In the genomic region with DNA sequence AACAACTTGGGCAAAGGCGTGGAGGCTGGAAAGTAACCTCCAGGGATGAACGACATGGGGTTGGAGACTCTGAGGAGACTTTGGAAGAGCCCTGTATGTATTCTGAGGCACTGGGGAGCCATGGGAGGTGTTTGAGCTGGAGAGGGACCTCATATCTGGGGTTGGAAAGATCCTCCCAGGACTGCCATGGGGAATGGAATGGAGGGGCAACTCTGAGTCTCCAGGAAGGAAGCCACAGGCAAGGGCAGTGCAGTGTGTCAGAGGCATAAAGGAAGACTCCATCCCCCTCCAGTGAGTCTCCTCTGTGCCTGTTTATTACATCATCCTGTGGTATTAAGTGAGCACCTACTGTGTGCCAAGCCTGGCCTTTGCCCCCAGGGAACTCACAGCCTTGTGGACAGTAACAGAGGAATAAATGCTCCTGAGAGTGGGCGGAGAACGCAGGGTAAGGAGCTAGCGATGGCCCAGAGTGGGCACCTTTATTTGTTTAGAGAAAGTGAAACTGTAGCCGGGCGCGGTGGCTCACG, we compare ENCODE assay signal across 8 cellular contexts. TPM values are rescaled to one million over a fixed set of nuclear protein-coding genes. Genes with fewer than 3 reads are reported as not detected.
DNase-seq lines count a peak whose midpoint lies in the region; ATAC-seq, FAIRE-seq and TF ChIP-seq lines count a peak whose summit lies in the region.

No MANE protein-coding gene starts in this region.

- H3K4ac ChIP-seq in H1 (replicated peaks; ENCODE audit: insufficient read length, low read depth, low read length) = no peak overlapping the region

- no peak overlapping the region for H4K5ac ChIP-seq in H1 (ENCODE audit: insufficient read length, low read depth, low read length)

- H2BK15ac ChIP-seq in H1 (ENCODE audit: low read length) = no peak overlapping the region

- H3K9me3 Mint-ChIP-seq in CD8-positive, alpha-beta T cell = no peaks in the 10 kb centered on the region

- no peak overlapping the region for H2BK20ac ChIP-seq in H1 (ENCODE audit: low read length)

- no peak overlapping the region for H3K23ac ChIP-seq in H1 (ENCODE audit: insufficient read length)

- H3K4me1 Mint-ChIP-seq in CD8-positive, alpha-beta T cell (ENCODE audit: low read depth) = peaks cover 31% of the 10 kb centered on the region

- H3K27ac ChIP-seq in CD8-positive, alpha-beta T cell (ENCODE audit: low read depth, low read length) = no peak overlapping the region
- no peak overlapping the region for H3K27ac ChIP-seq in H1 (ENCODE audit: low read depth, low read length)
- peak overlapping the region; percentile 50 to 60 for H3K27ac ChIP-seq in prostate gland

- 0 out of 2 replicates have a peak overlapping the region, but pooled peaks have one; percentile 9 for H4K8ac ChIP-seq in H1 (ENCODE audit: extremely low read depth, insufficient read depth, low read length)

- no peak for TF ChIP-seq EP300 in H1 (IDR thresholded peaks at IDR 0.05; ENCODE audit: borderline replicate concordance in 1 of 2, low read depth in 2 of 2, low read length in 2 of 2)

- no peak for FAIRE-seq in H1 (lab: Jason Lieb, UNC)

- H3K4me1 ChIP-seq in CD8-positive, alpha-beta T cell (ENCODE audit: insufficient read depth, low read length) = peaks cover 34% of the 10 kb centered on the region
- H3K4me1 ChIP-seq in NT2/D1 (ENCODE audit: insufficient read depth, insufficient read length) (peaks cover 30% of the 10 kb centered on the region), H1 (replicated peaks in 1 of 4; ENCODE audit: control insufficient read depth in 3 of 4, insufficient read depth in 4 of 4, low read length in 3 of 4) (peaks cover 0 to 17% (median 7%) of the 10 kb centered on the region in 4 experiments; a peak in 5 of 7 replicates), prostate gland (replicated peaks) (peaks cover 19% of the 10 kb centered on the region)

- no peak overlapping the region for H3K14ac ChIP-seq in H1 (ENCODE audit: insufficient read length)

- no peak overlapping the region for H2BK120ac ChIP-seq in H1 (replicated peaks; ENCODE audit: low read depth, low read length)

- H4K20me1 ChIP-seq in H1 (replicated peaks in 1 of 2; ENCODE audit: control insufficient read depth in 1 of 2, insufficient read depth in 2 of 2, low read length in 2 of 2) = peaks cover 22 to 31% of the 10 kb centered on the region in 2 experiments

- no peak for TF ChIP-seq POLR2A in H1 (IDR thresholded peaks at IDR 0.05; ENCODE audit: control extremely low read depth in 1 of 2, low read depth in 2 of 2, low read length in 2 of 2)
- no peak for TF ChIP-seq POLR2A in prostate gland (IDR thresholded peaks at IDR 0.05)

- peak overlapping the region; percentile 50 for H3K4me3 Mint-ChIP-seq in CD8-positive, alpha-beta T cell

- no peak overlapping the region for H3K4me3 ChIP-seq in CD8-positive, alpha-beta T cell (ENCODE audit: low read depth, low read length)
- H3K4me3 ChIP-seq in NT2/D1 (ENCODE audit: insufficient read length, low read depth) (no peak overlapping the region), H1 (ENCODE audit: extremely low read depth in 1 of 4, insufficient read depth in 2 of 4, low read depth in 3 of 4, low read length in 4 of 4) (peak overlapping the region in 2 of 4 experiments; percentile 14 to 53; a peak in 3 of 8 replicates), prostate gland (no peak overlapping the region)

- H2AK5ac ChIP-seq in H1 (ENCODE audit: low read depth, low read length) = 0 out of 2 replicates have a peak overlapping the region, but pooled peaks have one; percentile 72

- H3K27me3 Mint-ChIP-seq in CD8-positive, alpha-beta T cell (ENCODE audit: low read depth) = no peaks in the 10 kb centered on the region

- H3K79me1 ChIP-seq in H1 (ENCODE audit: low read depth, low read length) = peaks cover 3% of the 10 kb centered on the region; the same call in 1 of the 2 replicates

- no peak overlapping the region for H3K56ac ChIP-seq in H1 (replicated peaks; ENCODE audit: insufficient read length, low read depth, low read length)

- WGBS in H1 (ENCODE audit: extremely low coverage in 1 of 2, insufficient coverage in 1 of 2, insufficient read length in 1 of 2, insufficient replicate concordance in 2 of 2, low coverage in 1 of 2, low lambda C conversion rate in 2 of 2, missing lambda C conversion rate in 1 of 2), 2 experiments = 88% methylated on average over 9 of the region's 9 CpGs; no CpG with 5 or more reads in 1 of the 2 experiments
- WGBS in prostate gland = 88% methylated on average over 9 of the region's 9 CpGs

- intact Hi-C loops in CD8-positive, alpha-beta T cell (cut with DNase I, micrococcal nuclease) = loop anchor here in 1 of 2 experiments (2.0 kb wide), 1 partner anchor 117 kb away; no protein-coding TSS in a partner anchor
- intact Hi-C loops in prostate gland (cut with DNase I) = loop anchor here (5.0 kb wide), 2 partner anchors 112 to 177 kb away; partner anchors contain the start of genes DOT1L, IZUMO4 and MOB3A

- peaks cover 13% of the 10 kb centered on the region for H3K36me3 ChIP-seq in CD8-positive, alpha-beta T cell (ENCODE audit: insufficient read depth, low read length)
- H3K36me3 ChIP-seq in NT2/D1 (ENCODE audit: insufficient read depth, insufficient read length, low read length) = peaks cover 43% of the 10 kb centered on the region
- H3K36me3 ChIP-seq in H1 (ENCODE audit: control insufficient read depth in 2 of 4, insufficient read depth in 4 of 4, low read length in 3 of 4) = peaks cover 3 to 23% (median 9%) of the 10 kb centered on the region in 4 experiments; a peak in 5 of 8 replicates
- H3K36me3 ChIP-seq in prostate gland = peaks cover 0 to 5% of the 10 kb centered on the region in 2 donors

- H3K27me3 ChIP-seq in CD8-positive, alpha-beta T cell (ENCODE audit: insufficient read depth, low read length) = no peaks in the 10 kb centered on the region
- H3K27me3 ChIP-seq in NT2/D1 (ENCODE audit: insufficient read depth, insufficient read length) = no peaks in the 10 kb centered on the region
- H3K27me3 ChIP-seq in H1 (replicated peaks in 1 of 4; ENCODE audit: control insufficient read depth in 3 of 4, extremely low read depth in 1 of 4, insufficient read depth in 3 of 4, low read length in 3 of 4) = no peaks in the 10 kb centered on the region
- no peaks in the 10 kb centered on the region for H3K27me3 ChIP-seq in prostate gland (replicated peaks; ENCODE audit: insufficient read depth)

- no peaks in the 10 kb centered on the region for H3K9me3 ChIP-seq in CD8-positive, alpha-beta T cell (ENCODE audit: low read length)
- H3K9me3 ChIP-seq in NT2/D1 (ENCODE audit: insufficient read depth, low read length) = no peaks in the 10 kb centered on the region
- no peaks in the 10 kb centered on the region for H3K9me3 ChIP-seq in H1 (ENCODE audit: insufficient read depth in 2 of 2, low read depth in 1 of 2, low read length in 1 of 2)
- no peaks in the 10 kb centered on the region for H3K9me3 ChIP-seq in prostate gland

- POLR2A ChIA-PET in CD8-positive, alpha-beta T cell (lab: Charles Lee) = interaction anchor here (0.5 to 4.8 kb wide), 10 partner anchors 11 to 118 kb away, joined by 3 to 38 read pairs (median 5); partner anchors contain the start of genes PLEKHJ1 and SF3A2
- POLR2A ChIA-PET in H1 (lab: Charles Lee; ENCODE audit: partially characterized antibody) = interaction anchor here (0.6 to 23.4 kb wide), 16 partner anchors 7 to 1985 kb away, joined by 3 to 330 read pairs (median 6); partner anchors contain the start of genes AMH, JSRP1 and PLEKHJ1

- H3K23me2 ChIP-seq in H1 (ENCODE audit: low read depth, low read length) = peaks cover 5% of the 10 kb centered on the region; the same call in 1 of the 2 replicates

- CTCF ChIA-PET in CD8-positive, alpha-beta T cell (lab: Charles Lee) = interaction anchor here (0.7 to 6.9 kb wide), 25 partner anchors 12 to 337 kb away, joined by 3 to 86 read pairs (median 6); partner anchors contain the start of genes AMH, GADD45B, JSRP1 and PEAK3
- CTCF ChIA-PET in H1 (lab: Charles Lee; ENCODE audit: partially characterized antibody) = interaction anchor here (0.6 to 6.2 kb wide), 30 partner anchors 12 to 347 kb away, joined by 3 to 106 read pairs (median 6); partner anchors contain the start of genes JSRP1, LSM7 and SPPL2B

- H2AFZ ChIP-seq in H1 (ENCODE audit: low read length) = no peak overlapping the region

- peak overlapping the region; percentile 78 for H3K27ac Mint-ChIP-seq in CD8-positive, alpha-beta T cell

- H2BK5ac ChIP-seq in H1 (ENCODE audit: low read depth, low read length) = no peak overlapping the region

- H4K91ac ChIP-seq in H1 (replicated peaks; ENCODE audit: insufficient read length, low read length) = no peak overlapping the region

- peak overlapping the region in 1 of 2 experiments; percentile 79; a peak in 1 of 4 replicates for H3K4me2 ChIP-seq in H1 (ENCODE audit: insufficient read depth in 1 of 2, low read depth in 2 of 2, low read length in 2 of 2)

- no peak for TF ChIP-seq CTCF in CD8-positive, alpha-beta T cell (IDR thresholded peaks at IDR 0.05)
- no peak for TF ChIP-seq CTCF in H1 (IDR thresholded peaks at IDR 0.05; ENCODE audit: control extremely low read depth in 1 of 3, insufficient read depth in 1 of 3, low read depth in 1 of 3, low read length in 3 of 3)
- TF ChIP-seq CTCF in prostate gland (IDR thresholded peaks at IDR 0.05) = no peak

- peaks cover 28% of the 10 kb centered on the region for H3K36me3 Mint-ChIP-seq in CD8-positive, alpha-beta T cell

- no peak for ATAC-seq in CD8-positive, alpha-beta T cell

- TF ChIP-seq RAD21 in H1 (IDR thresholded peaks at IDR 0.05 in 1 of 2, conservative IDR thresholded peaks at IDR 0.05 in 1 of 2; ENCODE audit: low read depth in 2 of 2, low read length in 2 of 2) = no peak

- no peak overlapping the region for H3K18ac ChIP-seq in H1 (ENCODE audit: extremely low read depth, low read length)

- H3K9ac ChIP-seq in NT2/D1 (ENCODE audit: insufficient read length, low read depth) = peak overlapping the region; percentile 16
- H3K9ac ChIP-seq in H1 (replicated peaks in 1 of 4; ENCODE audit: extremely low read depth in 1 of 4, low read depth in 3 of 4, low read length in 3 of 4) = no peak overlapping the region

- H3K79me2 ChIP-seq in H1 (ENCODE audit: control insufficient read depth in 1 of 2, insufficient read depth in 2 of 2, low read length in 2 of 2) = peaks cover 20 to 40% of the 10 kb centered on the region in 2 experiments; a peak in 3 of 4 replicates

- DNase-seq in CD8-positive, alpha-beta T cell = no peak
- no peak for DNase-seq in NT2/D1 (ENCODE audit: low read depth, low spot score)
- DNase-seq in H1 (ENCODE audit: low read depth in 1 of 2, low spot score in 2 of 2) = no peak
- no peak for DNase-seq in prostate gland (ENCODE audit: low spot score)
- no peak for DNase-seq in NCI-H510A (lab: John Stamatoyannopoulos, UW)
- DNase-seq in NCI-H187 treated with DMSO at 0.1 percent for 48 hours (lab: John Stamatoyannopoulos, UW) = no peak
- DNase-seq in germinal center (ENCODE audit: low spot score) = no peak
- no peak for DNase-seq in activated CD4-positive, CD25-positive, alpha-beta regulatory T cell (lab: John Stamatoyannopoulos, UW)

- no peak overlapping the region for H2BK12ac ChIP-seq in H1 (ENCODE audit: low read depth, low read length)

RNA-seq across cellular contexts. Expression of gene PEAK3, which starts 7.7 kb away (rescaled TPM):
- not detected for total RNA-seq in CD8-positive, alpha-beta T cell
- total RNA-seq in H1 (2021; fragmentation: NEBNext Ultra II Directional; extraction: Animal tissue kit (Norgen Biotek cat#: 25700)) = not detected in 2 replicates
- polyA plus RNA-seq in H1 (2011; rRNA removed) = not detected in 2 replicates
- polyA plus RNA-seq in H1 (2011; cell fraction: cytosol; rRNA removed) = not detected
- not detected for polyA plus RNA-seq in H1 (2011; cell fraction: nucleus; rRNA removed)
- polyA plus RNA-seq in H1 (2012, experiment 1 of 2) = 0.06 to 0.11 TPM in 2 of 4 replicates, not detected in the others
- not detected for polyA plus RNA-seq in H1 (2012, experiment 2 of 2)
- polyA plus RNA-seq in H1 (2013, experiment 1 of 2) = not detected
- polyA plus RNA-seq in H1 (2013, experiment 2 of 2) = not detected
- not detected in 2 replicates for polyA minus RNA-seq in H1 (2011; rRNA and poly(A)+ RNA removed)
- not detected for polyA minus RNA-seq in H1 (2011; cell fraction: cytosol; rRNA and poly(A)+ RNA removed)
- polyA minus RNA-seq in H1 (2011; cell fraction: nucleus; rRNA and poly(A)+ RNA removed) = not detected
- under 1 TPM; 0.27 to 0.80 TPM for total RNA-seq in prostate gland

RNA-seq across cellular contexts. Expression of gene JSRP1, which starts 18.0 kb away (rescaled TPM):
- total RNA-seq in CD8-positive, alpha-beta T cell = under 1 TPM in 1 of 2 experiments, not detected in 1; 0.92 TPM
- 0.56 and 1.7 TPM in 2 replicates for total RNA-seq in H1 (2021; fragmentation: NEBNext Ultra II Directional; extraction: Animal tissue kit (Norgen Biotek cat#: 25700))
- polyA plus RNA-seq in H1 (2011; rRNA removed) = 0.24 and 0.53 TPM in 2 replicates
- polyA plus RNA-seq in H1 (2011; cell fraction: cytosol; rRNA removed) = 0.41 TPM
- 0.10 TPM for polyA plus RNA-seq in H1 (2011; cell fraction: nucleus; rRNA removed)
- 0.40 to 2.0 TPM (median 1.1 TPM) in 3 of 4 replicates, not detected in the other for polyA plus RNA-seq in H1 (2012, experiment 1 of 2)
- polyA plus RNA-seq in H1 (2012, experiment 2 of 2) = not detected
- polyA plus RNA-seq in H1 (2013, experiment 1 of 2) = 0.83 TPM
- 0.96 TPM for polyA plus RNA-seq in H1 (2013, experiment 2 of 2)
- not detected in 2 replicates for polyA minus RNA-seq in H1 (2011; rRNA and poly(A)+ RNA removed)
- not detected for polyA minus RNA-seq in H1 (2011; cell fraction: cytosol; rRNA and poly(A)+ RNA removed)
- not detected for polyA minus RNA-seq in H1 (2011; cell fraction: nucleus; rRNA and poly(A)+ RNA removed)
- under 1 TPM in 1 of 2 donors, not detected in 1; 0.96 TPM for total RNA-seq in prostate gland

RNA-seq across cellular contexts. Expression of gene AMH, which starts 25.1 kb away (rescaled TPM):
- total RNA-seq in CD8-positive, alpha-beta T cell = 1 to 10 TPM; 2.2 to 4.4 TPM
- total RNA-seq in H1 (2021; fragmentation: NEBNext Ultra II Directional; extraction: Animal tissue kit (Norgen Biotek cat#: 25700)) = 13.0 and 15.4 TPM in 2 replicates
- polyA plus RNA-seq in H1 (2011; rRNA removed) = 10.5 and 19.3 TPM in 2 replicates
- 10.1 TPM for polyA plus RNA-seq in H1 (2011; cell fraction: cytosol; rRNA removed)
- 104 TPM for polyA plus RNA-seq in H1 (2011; cell fraction: nucleus; rRNA removed)
- 12.7 to 23.7 TPM (median 18.4 TPM) in 4 replicates for polyA plus RNA-seq in H1 (2012, experiment 1 of 2)
- polyA plus RNA-seq in H1 (2012, experiment 2 of 2) = 9.0 TPM
- 6.7 TPM for polyA plus RNA-seq in H1 (2013, experiment 1 of 2)
- polyA plus RNA-seq in H1 (2013, experiment 2 of 2) = 5.6 TPM
- 0.46 and 0.63 TPM in 2 replicates for polyA minus RNA-seq in H1 (2011; rRNA and poly(A)+ RNA removed)
- 3.1 TPM for polyA minus RNA-seq in H1 (2011; cell fraction: cytosol; rRNA and poly(A)+ RNA removed)
- polyA minus RNA-seq in H1 (2011; cell fraction: nucleus; rRNA and poly(A)+ RNA removed) = 13.1 TPM
- total RNA-seq in prostate gland = 100 to 1,000 TPM in 1 of 2 donors, under 1 TPM in 1; 0.46 to 160 TPM

RNA-seq across cellular contexts. Expression of gene LINGO3, which starts 33.7 kb away (rescaled TPM):
- total RNA-seq in CD8-positive, alpha-beta T cell = under 1 TPM; 0.33 to 0.46 TPM
- total RNA-seq in H1 (2021; fragmentation: NEBNext Ultra II Directional; extraction: Animal tissue kit (Norgen Biotek cat#: 25700)) = 0.13 TPM in 1 of 2 replicates, not detected in the other
- 0.59 and 0.93 TPM in 2 replicates for polyA plus RNA-seq in H1 (2011; rRNA removed)
- 0.62 TPM for polyA plus RNA-seq in H1 (2011; cell fraction: cytosol; rRNA removed)
- 0.64 TPM for polyA plus RNA-seq in H1 (2011; cell fraction: nucleus; rRNA removed)
- polyA plus RNA-seq in H1 (2012, experiment 1 of 2) = 0.25 to 0.36 TPM (median 0.27 TPM) in 3 of 4 replicates, not detected in the other
- polyA plus RNA-seq in H1 (2012, experiment 2 of 2) = 0.16 TPM
- 0.26 TPM for polyA plus RNA-seq in H1 (2013, experiment 1 of 2)
- 0.35 TPM for polyA plus RNA-seq in H1 (2013, experiment 2 of 2)
- 0.13 TPM in 1 of 2 replicates, not detected in the other for polyA minus RNA-seq in H1 (2011; rRNA and poly(A)+ RNA removed)
- polyA minus RNA-seq in H1 (2011; cell fraction: cytosol; rRNA and poly(A)+ RNA removed) = not detected
- polyA minus RNA-seq in H1 (2011; cell fraction: nucleus; rRNA and poly(A)+ RNA removed) = 0.60 TPM
- under 1 TPM in 1 of 2 donors, not detected in 1; 0.68 TPM for total RNA-seq in prostate gland

RNA-seq across cellular contexts. Expression of gene SF3A2, which starts 37.6 kb away (rescaled TPM):
- 100 to 1,000 TPM; 164 to 167 TPM for total RNA-seq in CD8-positive, alpha-beta T cell
- 142 and 146 TPM in 2 replicates for total RNA-seq in H1 (2021; fragmentation: NEBNext Ultra II Directional; extraction: Animal tissue kit (Norgen Biotek cat#: 25700))
- polyA plus RNA-seq in H1 (2011; rRNA removed) = 15.3 and 31.2 TPM in 2 replicates
- polyA plus RNA-seq in H1 (2011; cell fraction: cytosol; rRNA removed) = 22.1 TPM
- 171 TPM for polyA plus RNA-seq in H1 (2011; cell fraction: nucleus; rRNA removed)
- 97.0 to 157 TPM (median 147 TPM) in 4 replicates for polyA plus RNA-seq in H1 (2012, experiment 1 of 2)
- polyA plus RNA-seq in H1 (2012, experiment 2 of 2) = 117 TPM
- polyA plus RNA-seq in H1 (2013, experiment 1 of 2) = 109 TPM
- polyA plus RNA-seq in H1 (2013, experiment 2 of 2) = 101 TPM
- 18.4 and 22.8 TPM in 2 replicates for polyA minus RNA-seq in H1 (2011; rRNA and poly(A)+ RNA removed)
- 64.4 TPM for polyA minus RNA-seq in H1 (2011; cell fraction: cytosol; rRNA and poly(A)+ RNA removed)
- 112 TPM for polyA minus RNA-seq in H1 (2011; cell fraction: nucleus; rRNA and poly(A)+ RNA removed)
- total RNA-seq in prostate gland = 100 to 1,000 TPM in 1 of 2 donors, 10 to 100 TPM in 1; 31.9 to 113 TPM

Comparison
In these comparisons a context has a peak if more than half of its experiments do, and no peak if none do; other contexts are left out.
1. H3K27ac ChIP-seq: peak in prostate gland (2 of 2); none in CD8-positive, alpha-beta T cell (single experiment) and H1 (single experiment).